ENCODE assay signal across 40 cellular contexts in the genomic region with DNA sequence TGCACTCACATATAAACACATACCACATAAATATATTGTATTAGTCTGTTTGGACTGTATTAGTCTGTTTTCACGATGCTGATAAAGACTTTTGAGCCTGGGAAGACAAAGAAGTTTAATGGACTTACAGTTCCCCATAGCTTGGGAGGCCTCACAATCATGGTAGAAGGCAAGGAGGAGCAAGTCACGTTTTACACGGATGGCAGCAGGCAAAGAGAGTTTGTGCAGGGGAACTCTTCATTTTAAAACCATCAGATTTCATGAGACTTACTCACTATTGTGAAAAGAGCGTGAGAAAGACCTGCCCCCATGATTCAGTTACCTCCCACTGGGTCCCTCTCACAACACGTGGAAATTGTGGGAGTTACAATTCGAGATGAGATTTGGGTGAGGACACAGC.
"Had no signal": no experiment of that assay in that cellular context is flagged by ENCODE, and none has a peak within 500 bp of the region (broad histone marks: within the 10 kb centered on the region; RNA-seq: fewer than 3 reads in every experiment).

No MANE protein-coding gene starts in this region.

- DNase-seq: activated effector memory CD4-positive, alpha-beta T cell treated with anti-CD3 and anti-CD28 coated beads, Interleukin-2, amount 50 U/mL, for 16 hours; activated effector memory CD4-positive, alpha-beta T cell treated with Interleukin-2 at 50 U/mL for 16 hours; activated gamma-delta T cell; activated gamma-delta T cell treated with Interleukin-2 at 50 U/mL for 16 hours; activated naive CD4-positive, alpha-beta T cell; activated naive CD4-positive, alpha-beta T cell treated with anti-CD3 and anti-CD28 coated beads for 36 hours; activated naive CD4-positive, alpha-beta T cell treated with anti-CD3 and anti-CD28 coated beads, Interleukin-2, amount 10 ng/mL, durations not matched to agents 7 days and 5 days; activated naive CD4-positive, alpha-beta T cell treated with anti-CD3 and anti-CD28 coated beads, Interleukin-2, amount 50 U/mL, for 16 hours; activated naive CD4-positive, alpha-beta T cell treated with Interleukin-2 at 50 U/mL for 16 hours; activated naive CD8-positive, alpha-beta T cell treated with anti-CD3 and anti-CD28 coated beads for 36 hours; activated naive CD8-positive, alpha-beta T cell treated with anti-CD3 and anti-CD28 coated beads, Interleukin-2, amount 10 ng/mL, durations not matched to agents 7 days and 5 days; activated naive CD8-positive, alpha-beta T cell treated with anti-CD3 and anti-CD28 coated beads, Interleukin-2, amount 50 U/mL, for 24 hours; activated T-cell treated with anti-CD3 and anti-CD28 coated beads, Interleukin-2, amount 50 U/mL, for 1 hour; activated T-cell treated with anti-CD3 and anti-CD28 coated beads, Interleukin-2, amount 50 U/mL, for 24 hours; activated T-cell treated with anti-CD3 and anti-CD28 coated beads, Interleukin-2, amount 50 U/mL, for 4 hours; activated T-cell treated with anti-CD3 and anti-CD28 coated beads, Interleukin-2, amount 50 U/mL, for 48 hours; activated T-cell treated with anti-CD3 and anti-CD28 coated beads, Interleukin-2, amount 50 U/mL, for 72 hours; adrenal gland; amniotic stem cell; amygdala; anterior cingulate cortex; aorta; body of pancreas; brain microvascular endothelial cell; caudate nucleus; central memory CD4-positive, alpha-beta T cell; cerebellar nuclear complex had no signal

- H3K4me1 Mint-ChIP-seq: activated naive CD4-positive, alpha-beta T cell treated with anti-CD3 and anti-CD28 coated beads, Interleukin-2, amount 10 ng/mL, durations not matched to agents 7 days and 5 days; activated naive CD4-positive, alpha-beta T cell treated with anti-CD3 and anti-CD28 coated beads, Interleukin-2, amount 50 U/mL, for 24 hours; activated naive CD8-positive, alpha-beta T cell treated with anti-CD3 and anti-CD28 coated beads for 36 hours; activated naive CD8-positive, alpha-beta T cell treated with anti-CD3 and anti-CD28 coated beads, Interleukin-2, amount 10 ng/mL, durations not matched to agents 7 days and 5 days; activated naive CD8-positive, alpha-beta T cell treated with anti-CD3 and anti-CD28 coated beads, Interleukin-2, amount 50 U/mL, for 24 hours; activated T-helper 17 cell treated with anti-CD3 and anti-CD28 coated beads, Interleukin-2, amount 50 U/mL, for 72 hours; central memory CD8-positive, alpha-beta T cell had no signal

- H3K4me3 ChIP-seq: adrenal gland, ascending aorta, body of pancreas, breast epithelium, cardiac muscle cell had no signal

- H3K9me3 ChIP-seq: adrenal gland, ascending aorta, body of pancreas, breast epithelium had no signal

- H3K27me3 ChIP-seq: adrenal gland, ascending aorta, body of pancreas, brain microvascular endothelial cell, breast epithelium, cardiac muscle cell had no signal

- H3K27ac Mint-ChIP-seq: activated naive CD4-positive, alpha-beta T cell treated with anti-CD3 and anti-CD28 coated beads for 36 hours; activated naive CD4-positive, alpha-beta T cell treated with anti-CD3 and anti-CD28 coated beads, Interleukin-2, amount 10 ng/mL, durations not matched to agents 7 days and 5 days; activated naive CD4-positive, alpha-beta T cell treated with anti-CD3 and anti-CD28 coated beads, Interleukin-2, amount 50 U/mL, for 24 hours; activated naive CD4-positive, alpha-beta T cell treated with anti-CD3 and anti-CD28 coated beads, Interleukin-2, amount 50 U/mL, for 72 hours; activated naive CD8-positive, alpha-beta T cell; activated naive CD8-positive, alpha-beta T cell treated with anti-CD3 and anti-CD28 coated beads for 36 hours; activated naive CD8-positive, alpha-beta T cell treated with anti-CD3 and anti-CD28 coated beads, Interleukin-2, amount 10 ng/mL, durations not matched to agents 7 days and 5 days; activated naive CD8-positive, alpha-beta T cell treated with anti-CD3 and anti-CD28 coated beads, Interleukin-2, amount 50 U/mL, for 24 hours; activated T-cell treated with anti-CD3 and anti-CD28 coated beads, Interleukin-2, amount 50 U/mL, for 24 hours; activated T-cell treated with anti-CD3 and anti-CD28 coated beads, Interleukin-2, amount 50 U/mL, for 72 hours; activated T-helper 1 cell treated with anti-CD3 and anti-CD28 coated beads, Interleukin-12 subunit alpha, Interleukin-12 subunit beta, Interleukin-2, Interleukin-4 antibody, amounts not matched to agents 30 ng/mL and 10 ng/mL and 1 ng/mL, durations not matched to agents 14 hours and 24 hours and 36 hours; activated T-helper 17 cell treated with anti-CD3 and anti-CD28 coated beads, Interleukin-2, amount 50 U/mL, for 72 hours; activated T-helper 2 cell treated with anti-CD3 and anti-CD28 coated beads, Interferon-gamma antibody, Interleukin-2, Interleukin-4, amounts not matched to agents 10 μg/mL and 5 μg/mL and 100 μg/mL, durations not matched to agents 14 hours and 24 hours and 36 hours; brain had no signal

- H3K36me3 ChIP-seq: adrenal gland, ascending aorta, brain microvascular endothelial cell, breast epithelium, cardiac muscle cell had no signal

- H3K4me1 ChIP-seq: adrenal gland, ascending aorta, body of pancreas, breast epithelium had no signal

- FAIRE-seq: astrocyte, bronchial epithelial cell had no signal

- ATAC-seq: activated naive CD4-positive, alpha-beta T cell treated with anti-CD3 and anti-CD28 coated beads, Interleukin-2, amount 50 U/mL, for 72 hours; activated naive CD8-positive, alpha-beta T cell treated with anti-CD3 and anti-CD28 coated beads, Interleukin-2, amount 50 U/mL, for 24 hours; activated T-cell treated with anti-CD3 and anti-CD28 coated beads, Interleukin-2, amount 50 U/mL, for 4 hours; activated T-cell treated with anti-CD3 and anti-CD28 coated beads, Interleukin-2, amount 50 U/mL, for 72 hours; activated T-helper 17 cell treated with anti-CD3 and anti-CD28 coated beads, Interleukin-2, amount 50 U/mL, for 72 hours; body of pancreas had no signal

- H3K27me3 Mint-ChIP-seq: activated naive CD4-positive, alpha-beta T cell treated with anti-CD3 and anti-CD28 coated beads, Interleukin-2, amount 10 ng/mL, durations not matched to agents 7 days and 5 days; activated naive CD4-positive, alpha-beta T cell treated with anti-CD3 and anti-CD28 coated beads, Interleukin-2, amount 50 U/mL, for 24 hours; activated naive CD8-positive, alpha-beta T cell; activated naive CD8-positive, alpha-beta T cell treated with anti-CD3 and anti-CD28 coated beads for 36 hours; activated naive CD8-positive, alpha-beta T cell treated with anti-CD3 and anti-CD28 coated beads, Interleukin-2, amount 10 ng/mL, durations not matched to agents 7 days and 5 days; activated naive CD8-positive, alpha-beta T cell treated with anti-CD3 and anti-CD28 coated beads, Interleukin-2, amount 50 U/mL, for 24 hours; activated T-cell treated with anti-CD3 and anti-CD28 coated beads, Interleukin-2, amount 50 U/mL, for 24 hours; activated T-helper 17 cell treated with anti-CD3 and anti-CD28 coated beads, Interleukin-2, amount 50 U/mL, for 72 hours; brain; central memory CD8-positive, alpha-beta T cell had no signal

- H3K4me3 Mint-ChIP-seq: activated naive CD4-positive, alpha-beta T cell treated with anti-CD3 and anti-CD28 coated beads for 36 hours; activated naive CD4-positive, alpha-beta T cell treated with anti-CD3 and anti-CD28 coated beads, Interleukin-2, amount 10 ng/mL, durations not matched to agents 7 days and 5 days; activated naive CD4-positive, alpha-beta T cell treated with anti-CD3 and anti-CD28 coated beads, Interleukin-2, amount 50 U/mL, for 24 hours; activated naive CD8-positive, alpha-beta T cell; activated naive CD8-positive, alpha-beta T cell treated with anti-CD3 and anti-CD28 coated beads for 36 hours; activated naive CD8-positive, alpha-beta T cell treated with anti-CD3 and anti-CD28 coated beads, Interleukin-2, amount 10 ng/mL, durations not matched to agents 7 days and 5 days; activated naive CD8-positive, alpha-beta T cell treated with anti-CD3 and anti-CD28 coated beads, Interleukin-2, amount 50 U/mL, for 24 hours; activated T-cell treated with anti-CD3 and anti-CD28 coated beads, Interleukin-2, amount 50 U/mL, for 24 hours; activated T-cell treated with anti-CD3 and anti-CD28 coated beads, Interleukin-2, amount 50 U/mL, for 4 hours; activated T-cell treated with anti-CD3 and anti-CD28 coated beads, Interleukin-2, amount 50 U/mL, for 72 hours; activated T-helper 1 cell treated with anti-CD3 and anti-CD28 coated beads, Interleukin-12 subunit alpha, Interleukin-12 subunit beta, Interleukin-2, Interleukin-4 antibody, amounts not matched to agents 30 ng/mL and 10 ng/mL and 1 ng/mL, durations not matched to agents 14 hours and 24 hours and 36 hours; activated T-helper 17 cell treated with anti-CD3 and anti-CD28 coated beads, Interleukin-2, amount 50 U/mL, for 72 hours; brain; central memory CD8-positive, alpha-beta T cell had no signal

- H3K36me3 Mint-ChIP-seq: activated naive CD4-positive, alpha-beta T cell treated with anti-CD3 and anti-CD28 coated beads, Interleukin-2, amount 10 ng/mL, durations not matched to agents 7 days and 5 days had no signal

- H3K9me3 Mint-ChIP-seq: activated naive CD4-positive, alpha-beta T cell treated with anti-CD3 and anti-CD28 coated beads for 36 hours; activated naive CD4-positive, alpha-beta T cell treated with anti-CD3 and anti-CD28 coated beads, Interleukin-2, amount 10 ng/mL, durations not matched to agents 7 days and 5 days; activated naive CD4-positive, alpha-beta T cell treated with anti-CD3 and anti-CD28 coated beads, Interleukin-2, amount 50 U/mL, for 24 hours; activated T-cell treated with anti-CD3 and anti-CD28 coated beads, Interleukin-2, amount 50 U/mL, for 24 hours; activated T-helper 1 cell treated with anti-CD3 and anti-CD28 coated beads, Interleukin-12 subunit alpha, Interleukin-12 subunit beta, Interleukin-2, Interleukin-4 antibody, amounts not matched to agents 30 ng/mL and 10 ng/mL and 1 ng/mL, durations not matched to agents 14 hours and 24 hours and 36 hours; activated T-helper 2 cell treated with anti-CD3 and anti-CD28 coated beads, Interferon-gamma antibody, Interleukin-2, Interleukin-4, amounts not matched to agents 10 μg/mL and 5 μg/mL and 100 μg/mL, durations not matched to agents 14 hours and 24 hours and 36 hours; central memory CD8-positive, alpha-beta T cell had no signal

- H3K27ac ChIP-seq: adrenal gland, ascending aorta, body of pancreas, brain microvascular endothelial cell, breast epithelium, cardiac muscle cell had no signal
